1 cellular context compared by ENCODE assay signal in the genomic region with DNA sequence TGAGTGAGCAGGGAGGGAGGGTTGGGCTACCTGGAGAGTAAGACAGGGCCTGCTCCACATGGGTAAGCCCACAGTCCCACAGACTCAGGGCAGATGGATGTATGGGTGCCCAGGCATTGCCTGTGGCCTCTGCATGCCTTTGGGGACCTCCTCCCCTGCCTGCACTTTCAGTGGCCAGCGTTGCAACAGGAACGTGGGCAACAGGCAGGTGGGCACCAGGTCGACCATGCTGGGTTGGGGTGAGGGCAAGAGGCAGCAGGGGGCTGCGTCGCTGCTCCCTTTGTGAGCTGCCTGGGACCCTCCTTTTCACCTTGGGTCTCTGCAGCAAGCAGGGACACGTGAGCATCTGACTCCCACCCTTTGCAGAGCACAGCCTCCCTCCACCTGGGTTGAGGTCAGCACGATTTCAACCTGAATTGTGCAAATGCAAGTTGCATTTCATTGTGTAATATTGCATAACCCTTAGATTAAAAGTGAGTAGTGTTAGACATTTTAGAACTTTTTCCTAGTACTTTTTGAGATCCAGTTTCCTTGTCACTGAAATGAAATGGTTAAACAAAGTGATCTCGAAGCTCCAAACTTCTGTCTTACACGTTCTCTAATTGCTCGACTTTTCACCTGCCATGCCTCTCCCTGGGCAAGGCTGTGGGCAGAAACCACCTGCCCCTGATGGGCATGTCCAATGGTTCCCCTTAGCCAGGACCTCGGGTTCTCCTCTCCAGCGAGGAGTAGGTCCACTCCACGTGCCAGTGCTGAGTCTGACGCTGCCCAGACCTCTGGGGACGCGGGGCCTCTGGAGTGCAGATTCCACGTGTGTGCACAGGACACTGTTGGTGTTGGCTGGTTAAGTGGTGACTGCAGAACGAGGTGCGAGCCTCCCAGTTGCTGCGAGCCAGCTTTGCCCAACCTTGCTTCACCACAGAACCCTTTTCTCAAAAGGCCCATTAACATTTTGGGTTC.
TF ChIP-seq lines count a peak whose summit lies in the region.

No MANE protein-coding gene starts in this region.

TF ChIP-seq in K562, 482 proteins besides CTCF, POLR2A, EP300 and RAD21:
- TF ChIP-seq KLF13 (tag; IDR thresholded peaks at IDR 0.05; ENCODE audit: borderline replicate concordance, low read depth) (no peak), MTA3 (IDR thresholded peaks at IDR 0.05; ENCODE audit: borderline replicate concordance) (no peak), CEBPG (CRISPR knock-in tag; IDR thresholded peaks at IDR 0.05) (no peak), CEBPG (tag; conservative IDR thresholded peaks at IDR 0.05 in 1 of 2, IDR thresholded peaks at IDR 0.05 in 1 of 2) (peak; percentile 54 to 58; a peak in 3 of 4 replicates), CEBPB (tag; IDR thresholded peaks at IDR 0.05) (peak; percentile 61), RBM22 (IDR thresholded peaks at IDR 0.05; ENCODE audit: low read depth, low read length, poor library complexity, severe bottlenecking) (peak; percentile 35), IRF2 (CRISPR knock-in tag; IDR thresholded peaks at IDR 0.05) (0 out of 2 replicates have a peak, but pooled peaks have one; percentile 45), ZNF589 (CRISPR knock-in tag; IDR thresholded peaks at IDR 0.05; ENCODE audit: low read depth) (no peak), POLR2G (IDR thresholded peaks at IDR 0.05; ENCODE audit: low read depth, low read length) (peak; percentile 18; the same call in 1 of the 2 replicates)
TF ChIP-seq in K562: peak in this region for 5.
